Comparison of ENCODE assay signal across 14 cellular contexts in genomic region chr1:43493661-43494450, GRCh38. TPM values are rescaled to one million over a fixed set of nuclear protein-coding genes. Genes with fewer than 3 reads are reported as not detected.
DNase-seq lines count a peak whose midpoint lies in the region; ATAC-seq and TF ChIP-seq lines count a peak whose summit lies in the region.
"Had no signal": no experiment of that assay in that cellular context is flagged by ENCODE, and none has a peak within 500 bp of the region (broad histone marks: within the 10 kb centered on the region; RNA-seq: fewer than 3 reads in every experiment).

No MANE protein-coding gene starts in this region.

- H3K27me3 ChIP-seq in NT2/D1 (ENCODE audit: insufficient read depth, insufficient read length) (no peaks in the 10 kb centered on the region), prostate gland (replicated peaks; ENCODE audit: insufficient read depth) (no peaks in the 10 kb centered on the region)

- no peak overlapping the region for H3K9ac ChIP-seq in NT2/D1 (ENCODE audit: insufficient read length, low read depth)

- peaks cover 14% of the 10 kb centered on the region for H3K4me1 Mint-ChIP-seq in nephron
- H3K4me1 Mint-ChIP-seq in stimulated activated effector memory CD8-positive, alpha-beta T cell treated with anti-CD3 and anti-CD28 coated beads, Interleukin-12 subunit alpha, Interleukin-12 subunit beta, amount 100 ng/mL, for 72 hours: no peaks in the 10 kb centered on the region
- H3K4me1 Mint-ChIP-seq: B cell had no signal

- no peak for ATAC-seq in stimulated activated effector memory CD8-positive, alpha-beta T cell treated with anti-CD3 and anti-CD28 coated beads, Interleukin-12 subunit alpha, Interleukin-12 subunit beta, amount 100 ng/mL, for 72 hours
- ATAC-seq in HG02973 (IDR thresholded peaks at IDR 0.05; ENCODE audit: unreplicated experiment): no peak
- ATAC-seq in GM21529 (IDR thresholded peaks at IDR 0.05; ENCODE audit: unreplicated experiment): no peak
- ATAC-seq: left colon had no signal

- intact Hi-C loops in prostate gland (cut with DNase I): no loop called here

- peak; percentile 63 for DNase-seq in EL
- DNase-seq in NT2/D1 (ENCODE audit: low read depth, low spot score): peak; percentile 68
- DNase-seq in fibroblast of the aortic adventitia (ENCODE audit: low read depth): peak; percentile 14
- DNase-seq in prostate gland (ENCODE audit: low spot score): no peak
- DNase-seq in stimulated activated effector memory CD8-positive, alpha-beta T cell treated with anti-CD3 and anti-CD28 coated beads, Interleukin-12 subunit alpha, Interleukin-12 subunit beta, amount 100 ng/mL, for 72 hours (ENCODE audit: low spot score in 2 of 2): no peak
- DNase-seq: left colon; NCI-H2107; stimulated activated CD4-positive, alpha-beta T cell treated with anti-CD3 and anti-CD28 coated beads, Interleukin-4, amount 100 ng/mL, for 1 hour; stimulated activated naive CD4-positive, alpha-beta T cell; T-helper 2 cell had no signal

- TF ChIP-seq POLR2A in prostate gland (IDR thresholded peaks at IDR 0.05): no peak

- H3K36me3 ChIP-seq in NT2/D1 (ENCODE audit: insufficient read depth, insufficient read length, low read length) (no peaks in the 10 kb centered on the region), prostate gland (no peaks in the 10 kb centered on the region)

- no peaks in the 10 kb centered on the region for H3K36me3 Mint-ChIP-seq in nephron (ENCODE audit: low read depth)
- H3K36me3 Mint-ChIP-seq in stimulated activated effector memory CD8-positive, alpha-beta T cell treated with anti-CD3 and anti-CD28 coated beads, Interleukin-12 subunit alpha, Interleukin-12 subunit beta, amount 100 ng/mL, for 72 hours: no peaks in the 10 kb centered on the region

- H3K9me3 Mint-ChIP-seq in nephron: peaks cover 28% of the 10 kb centered on the region
- peaks cover 20% of the 10 kb centered on the region for H3K9me3 Mint-ChIP-seq in stimulated activated effector memory CD8-positive, alpha-beta T cell treated with anti-CD3 and anti-CD28 coated beads, Interleukin-12 subunit alpha, Interleukin-12 subunit beta, amount 100 ng/mL, for 72 hours

- WGBS in prostate gland: 31% methylated on average over 11 of the region's 11 CpGs

- H3K9me3 ChIP-seq in NT2/D1 (ENCODE audit: insufficient read depth, low read length) (peaks cover 18% of the 10 kb centered on the region), prostate gland (no peaks in the 10 kb centered on the region)

- no peak overlapping the region for H3K4me3 ChIP-seq in NT2/D1 (ENCODE audit: insufficient read length, low read depth)
- no peak overlapping the region for H3K4me3 ChIP-seq in fibroblast of the aortic adventitia (ENCODE audit: low read depth, low read length)
- no peak overlapping the region for H3K4me3 ChIP-seq in prostate gland

- peaks cover 4% of the 10 kb centered on the region for H3K27me3 Mint-ChIP-seq in nephron (ENCODE audit: low read depth)

- H3K27ac ChIP-seq in prostate gland: peak overlapping the region in 1 of 2 donors; percentile 24

- H3K4me3 Mint-ChIP-seq in nephron: peak overlapping the region; percentile 1 to 3 (median 2)
- H3K4me3 Mint-ChIP-seq in stimulated activated effector memory CD8-positive, alpha-beta T cell treated with anti-CD3 and anti-CD28 coated beads, Interleukin-12 subunit alpha, Interleukin-12 subunit beta, amount 100 ng/mL, for 72 hours: no peak overlapping the region
- H3K4me3 Mint-ChIP-seq: B cell had no signal

- H3K27ac Mint-ChIP-seq in nephron: peak overlapping the region; percentile 63 to 69 (median 68)
- no peak overlapping the region for H3K27ac Mint-ChIP-seq in stimulated activated effector memory CD8-positive, alpha-beta T cell treated with anti-CD3 and anti-CD28 coated beads, Interleukin-12 subunit alpha, Interleukin-12 subunit beta, amount 100 ng/mL, for 72 hours
- H3K27ac Mint-ChIP-seq: B cell had no signal

- TF ChIP-seq CTCF in fibroblast of the aortic adventitia (IDR thresholded peaks at IDR 0.05; ENCODE audit: insufficient read depth, low read length) (no peak), nephron (IDR thresholded peaks at IDR 0.05; ENCODE audit: unreplicated experiment in 3 of 3) (no peak), prostate gland (IDR thresholded peaks at IDR 0.05) (no peak)

- H3K4me1 ChIP-seq in NT2/D1 (ENCODE audit: insufficient read depth, insufficient read length): no peaks in the 10 kb centered on the region
- no peaks in the 10 kb centered on the region for H3K4me1 ChIP-seq in prostate gland (replicated peaks)

RNA-seq across cellular contexts. Expression of gene PTPRF, which starts 36.8 kb away (rescaled TPM):
- total RNA-seq in fibroblast of the aortic adventitia (ENCODE audit: low replicate concordance) (18.2 and 23.6 TPM in 2 replicates), prostate gland (100 to 1,000 TPM; 182 to 292 TPM)

RNA-seq across cellular contexts. Expression of gene HYI, which starts 40.1 kb away (rescaled TPM):
- 24.0 and 33.2 TPM in 2 replicates for total RNA-seq in fibroblast of the aortic adventitia (ENCODE audit: low replicate concordance)
- 100 to 1,000 TPM in 1 of 2 donors, 10 to 100 TPM in 1; 67.7 to 104 TPM for total RNA-seq in prostate gland

Comparison
In these comparisons a context has a peak if more than half of its experiments do, and no peak if none do; other contexts are left out.
1. DNase-seq: peak in EL (single experiment), NT2/D1 (single experiment) and fibroblast of the aortic adventitia (single experiment); none in prostate gland (single experiment) and stimulated activated effector memory CD8-positive, alpha-beta T cell treated with anti-CD3 and anti-CD28 coated beads, Interleukin-12 subunit alpha, Interleukin-12 subunit beta, amount 100 ng/mL, for 72 hours (0 of 2).